Comparison of ENCODE assay signal across 6 cellular contexts in genomic region chr15:27872355-27872754, GRCh38.
"Had no signal": no experiment of that assay in that cellular context is flagged by ENCODE, and none has a peak within 500 bp of the region (broad histone marks: within the 10 kb centered on the region; RNA-seq: fewer than 3 reads in every experiment).

No MANE protein-coding gene starts in this region.

- H3K27ac ChIP-seq: GM23248 had no signal

- H3K4me3 ChIP-seq: GM23248, HAP-1, K562 had no signal

- H3K9me3 ChIP-seq: HAP-1 had no signal

- H3K36me3 ChIP-seq: HAP-1 had no signal

- DNase-seq: GM23248, GOT3, H7, IMR-90 had no signal

- H3K4me1 ChIP-seq: HAP-1 had no signal
